Comparison of ENCODE assay signal across 8 cellular contexts in genomic region chr1:41921271-41921670, GRCh38. TPM values are rescaled to one million over a fixed set of nuclear protein-coding genes. Genes with fewer than 3 reads are reported as not detected.
DNase-seq lines count a peak whose midpoint lies in the region; ATAC-seq and TF ChIP-seq lines count a peak whose summit lies in the region.
"Not testable (repeated sequence)": the region's sequence is repeated elsewhere in the genome, so short reads cannot be mapped to it uniquely, and the experiment has no call there.
"Had no signal": no experiment of that assay in that cellular context is flagged by ENCODE, and none has a peak within 500 bp of the region (broad histone marks: within the 10 kb centered on the region; RNA-seq: fewer than 3 reads in every experiment).

No MANE protein-coding gene starts in this region.

- POLR2A ChIA-PET in CD4-positive, alpha-beta memory T cell (lab: Charles Lee; ENCODE audit: partially characterized antibody): interaction anchor here (9.3 kb wide), 1 partner anchor 30 kb away, joined by 221 read pairs; no protein-coding TSS in a partner anchor
- POLR2A ChIA-PET in HCT116 (lab: Charles Lee); PC-9 (lab: Charles Lee; ENCODE audit: unreplicated experiment): not testable (repeated sequence)

- H3K9ac ChIP-seq in HCT116 (ENCODE audit: low read length): not testable (repeated sequence)

- H3K27ac Mint-ChIP-seq in CD4-positive, alpha-beta memory T cell: peak overlapping the region; percentile 61 to 98 (median 97)
- peak overlapping the region; percentile 25 for H3K27ac Mint-ChIP-seq in activated CD8-positive, alpha-beta memory T cell treated with anti-CD3 and anti-CD28 coated beads, Interleukin-2, amount 10 ng/mL, durations not matched to agents 7 days and 5 days
- H3K27ac Mint-ChIP-seq in central memory CD8-positive, alpha-beta T cell (ENCODE audit: low read depth): peak overlapping the region; percentile 96
- peak overlapping the region; percentile 53 to 99 (median 94) for H3K27ac Mint-ChIP-seq in immature natural killer cell
- peak overlapping the region; percentile 87 to 94 for H3K27ac Mint-ChIP-seq in natural killer cell treated with Interleukin-12 subunit alpha and Interleukin-12 subunit beta and Interleukin-15 and Interleukin-18, amount 100 ng/mL, for 72 hours

- not testable (repeated sequence) for H3K9me3 ChIP-seq in CD4-positive, alpha-beta memory T cell (ENCODE audit: control insufficient read depth in 1 of 2, low read length in 2 of 2); HCT116 (ENCODE audit: control insufficient read depth in 1 of 2, insufficient read depth in 1 of 2, low read depth in 1 of 2, low read length in 2 of 2); PC-9 (ENCODE audit: insufficient read depth, low read depth)

- CTCF ChIA-PET in CD4-positive, alpha-beta memory T cell (lab: Charles Lee; ENCODE audit: partially characterized antibody); HCT116 (lab: Charles Lee); PC-9 (lab: Charles Lee): not testable (repeated sequence)
- CTCF ChIA-PET in activated CD8-positive, alpha-beta memory T cell treated with anti-CD3 and anti-CD28 coated beads, Interleukin-2, amount 10 ng/mL, durations not matched to agents 7 days and 5 days (lab: Charles Lee): interaction anchor here (0.9 to 8.2 kb wide), 4 partner anchors 28 to 110 kb away, joined by 3 to 107 read pairs (median 6); no protein-coding TSS in a partner anchor

- not testable (repeated sequence) for H3K27me3 ChIP-seq in CD4-positive, alpha-beta memory T cell (ENCODE audit: insufficient read depth, low read length); HCT116 (ENCODE audit: insufficient read depth, low read length); PC-9 (ENCODE audit: insufficient read depth, low read depth)

- DNase-seq in CD4-positive, alpha-beta memory T cell; HCT116 (ENCODE audit: low read depth, low spot score); PC-9; activated CD8-positive, alpha-beta memory T cell treated with anti-CD3 and anti-CD28 coated beads, Interleukin-2, amount 10 ng/mL, durations not matched to agents 7 days and 5 days; central memory CD8-positive, alpha-beta T cell (ENCODE audit: low spot score in 2 of 2); immature natural killer cell; natural killer cell treated with Interleukin-12 subunit alpha and Interleukin-12 subunit beta and Interleukin-15 and Interleukin-18, amount 100 ng/mL, for 72 hours (ENCODE audit: low spot score): not testable (repeated sequence)

- not testable (repeated sequence) for H3K9me3 Mint-ChIP-seq in CD4-positive, alpha-beta memory T cell; activated CD8-positive, alpha-beta memory T cell treated with anti-CD3 and anti-CD28 coated beads, Interleukin-2, amount 10 ng/mL, durations not matched to agents 7 days and 5 days (ENCODE audit: low read depth); central memory CD8-positive, alpha-beta T cell; immature natural killer cell; natural killer cell treated with Interleukin-12 subunit alpha and Interleukin-12 subunit beta and Interleukin-15 and Interleukin-18, amount 100 ng/mL, for 72 hours

- H3K4me2 ChIP-seq in HCT116 (ENCODE audit: low read length) (peak overlapping the region; percentile 63), PC-9 (peak overlapping the region; percentile 100)

- H3K36me3 Mint-ChIP-seq in CD4-positive, alpha-beta memory T cell; activated CD8-positive, alpha-beta memory T cell treated with anti-CD3 and anti-CD28 coated beads, Interleukin-2, amount 10 ng/mL, durations not matched to agents 7 days and 5 days; central memory CD8-positive, alpha-beta T cell (ENCODE audit: insufficient read depth); immature natural killer cell; natural killer cell treated with Interleukin-12 subunit alpha and Interleukin-12 subunit beta and Interleukin-15 and Interleukin-18, amount 100 ng/mL, for 72 hours: not testable (repeated sequence)

- H3F3A ChIP-seq in PC-9 (ENCODE audit: insufficient read depth, low read depth): peaks cover 32% of the 10 kb centered on the region

- H4K20me1 ChIP-seq in HCT116 (ENCODE audit: insufficient read depth); PC-9 (ENCODE audit: insufficient read depth): not testable (repeated sequence)

- RAD21 ChIA-PET in HCT116 (lab: Charles Lee; ENCODE audit: low non-redundant PET in 1 of 2, low total read pairs in 2 of 2, uncharacterized antibody in 2 of 2, unreplicated experiment in 2 of 2): not testable (repeated sequence)

- H2AFZ ChIP-seq in HCT116 (ENCODE audit: low read depth, low read length, poor library complexity, severe bottlenecking); PC-9: not testable (repeated sequence)

- not testable (repeated sequence) for BruUV-seq in HCT116 (replicated peaks; lab: Mats Ljungman, UMichigan); PC-9 (replicated peaks; lab: Mats Ljungman, UMichigan)

- ATAC-seq in HCT116; activated CD8-positive, alpha-beta memory T cell treated with anti-CD3 and anti-CD28 coated beads, Interleukin-2, amount 10 ng/mL, durations not matched to agents 7 days and 5 days; central memory CD8-positive, alpha-beta T cell (replicated peaks; ENCODE audit: extremely low read depth, poor library complexity, severe bottlenecking); natural killer cell treated with Interleukin-12 subunit alpha and Interleukin-12 subunit beta and Interleukin-15 and Interleukin-18, amount 100 ng/mL, for 72 hours: not testable (repeated sequence)

- H3K4me1 ChIP-seq in CD4-positive, alpha-beta memory T cell (ENCODE audit: insufficient read depth, low read length): peaks cover 42% of the 10 kb centered on the region
- H3K4me1 ChIP-seq in HCT116 (ENCODE audit: control insufficient read depth in 1 of 2, insufficient read depth in 2 of 2, low read length in 2 of 2) (peaks cover 27 to 50% of the 10 kb centered on the region in 2 experiments), PC-9 (replicated peaks; ENCODE audit: insufficient read depth) (peaks cover 43% of the 10 kb centered on the region)

- not testable (repeated sequence) for H3K27me3 Mint-ChIP-seq in CD4-positive, alpha-beta memory T cell; activated CD8-positive, alpha-beta memory T cell treated with anti-CD3 and anti-CD28 coated beads, Interleukin-2, amount 10 ng/mL, durations not matched to agents 7 days and 5 days; central memory CD8-positive, alpha-beta T cell; natural killer cell treated with Interleukin-12 subunit alpha and Interleukin-12 subunit beta and Interleukin-15 and Interleukin-18, amount 100 ng/mL, for 72 hours
- peaks cover 7 to 11% (median 8%) of the 10 kb centered on the region in 3 donors for H3K27me3 Mint-ChIP-seq in immature natural killer cell (ENCODE audit: low read depth in 3 of 3)

- intact Hi-C loops in CD4-positive, alpha-beta memory T cell (cut with micrococcal nuclease); HCT116 (cut with micrococcal nuclease): not testable (repeated sequence)
- intact Hi-C loops in PC-9 (cut with micrococcal nuclease; ENCODE audit: unreplicated experiment): loop anchor here (2.0 kb wide), 1 partner anchor 34 kb away; no protein-coding TSS in a partner anchor

- not testable (repeated sequence) for TF ChIP-seq CTCF in HCT116 (IDR thresholded peaks at IDR 0.05 in 2 of 3, conservative IDR thresholded peaks at IDR 0.05 in 1 of 3; ENCODE audit: borderline replicate concordance in 1 of 3, insufficient read depth in 1 of 3, low read depth in 2 of 3, low read length in 2 of 3); PC-9 (conservative IDR thresholded peaks at IDR 0.05)

- H3K79me2 ChIP-seq in HCT116 (ENCODE audit: insufficient read depth, low read length): not testable (repeated sequence)
- H3K79me2 ChIP-seq in PC-9 (ENCODE audit: low read depth): peaks cover 28% of the 10 kb centered on the region

- not testable (repeated sequence) for TF ChIP-seq POLR2A in HCT116 (IDR thresholded peaks at IDR 0.05; ENCODE audit: borderline replicate concordance, extremely low read depth, insufficient read depth, insufficient read length)

- not testable (repeated sequence) for H3K36me3 ChIP-seq in CD4-positive, alpha-beta memory T cell (ENCODE audit: insufficient read depth, low read length); HCT116 (ENCODE audit: control insufficient read depth in 1 of 2, insufficient read depth in 2 of 2, low read length in 2 of 2); PC-9 (ENCODE audit: low read depth)

- H3K4me3 Mint-ChIP-seq in CD4-positive, alpha-beta memory T cell; activated CD8-positive, alpha-beta memory T cell treated with anti-CD3 and anti-CD28 coated beads, Interleukin-2, amount 10 ng/mL, durations not matched to agents 7 days and 5 days; central memory CD8-positive, alpha-beta T cell; immature natural killer cell; natural killer cell treated with Interleukin-12 subunit alpha and Interleukin-12 subunit beta and Interleukin-15 and Interleukin-18, amount 100 ng/mL, for 72 hours: not testable (repeated sequence)

- H3K4me1 Mint-ChIP-seq in CD4-positive, alpha-beta memory T cell: peaks cover 37 to 51% (median 44%) of the 10 kb centered on the region in 4 donors
- peaks cover 44% of the 10 kb centered on the region for H3K4me1 Mint-ChIP-seq in activated CD8-positive, alpha-beta memory T cell treated with anti-CD3 and anti-CD28 coated beads, Interleukin-2, amount 10 ng/mL, durations not matched to agents 7 days and 5 days
- peaks cover 36% of the 10 kb centered on the region for H3K4me1 Mint-ChIP-seq in central memory CD8-positive, alpha-beta T cell
- peaks cover 49 to 59% of the 10 kb centered on the region in 2 donors for H3K4me1 Mint-ChIP-seq in immature natural killer cell
- peaks cover 45 to 51% of the 10 kb centered on the region in 2 donors for H3K4me1 Mint-ChIP-seq in natural killer cell treated with Interleukin-12 subunit alpha and Interleukin-12 subunit beta and Interleukin-15 and Interleukin-18, amount 100 ng/mL, for 72 hours (ENCODE audit: low read depth in 2 of 2)

- TF ChIP-seq RAD21 in HCT116 (IDR thresholded peaks at IDR 0.05; ENCODE audit: low read depth): not testable (repeated sequence)

- H3K9me2 ChIP-seq in HCT116 (ENCODE audit: insufficient read depth); PC-9 (ENCODE audit: insufficient read depth): not testable (repeated sequence)

- H3K4me3 ChIP-seq in CD4-positive, alpha-beta memory T cell (ENCODE audit: low read length in 2 of 2); HCT116 (replicated peaks in 1 of 2; ENCODE audit: low read depth in 1 of 2, low read length in 2 of 2); PC-9: not testable (repeated sequence)

- not testable (repeated sequence) for H3K27ac ChIP-seq in CD4-positive, alpha-beta memory T cell (ENCODE audit: low read depth, low read length); HCT116 (ENCODE audit: low read depth, low read length)
- peak overlapping the region; percentile 75 for H3K27ac ChIP-seq in PC-9

RNA-seq across cellular contexts. Expression of gene HIVEP3, which starts 2.5 kb away (rescaled TPM):
- 10 to 100 TPM; 10.5 to 11.1 TPM for total RNA-seq in CD4-positive, alpha-beta memory T cell
- 10 to 100 TPM in 1 of 2 donors, 1 to 10 TPM in 1; 8.2 to 12.8 TPM for polyA plus RNA-seq in CD4-positive, alpha-beta memory T cell
- total RNA-seq in HCT116 (2021; ENCODE audit: unreplicated experiment) (7.1 TPM), PC-9 (2021) (8.1 and 11.0 TPM in 2 replicates)
- polyA plus RNA-seq in HCT116 (2012): 4.2 and 6.0 TPM in 2 replicates
- total RNA-seq in activated CD8-positive, alpha-beta memory T cell treated with anti-CD3 and anti-CD28 coated beads, Interleukin-2, amount 10 ng/mL, durations not matched to agents 7 days and 5 days: 10 to 100 TPM; 15.1 to 18.1 TPM
- polyA plus RNA-seq in immature natural killer cell: 10 to 100 TPM in 2 of 3 donors, 1 to 10 TPM in 1; 9.8 to 24.1 (median 15.5) TPM
- total RNA-seq in natural killer cell treated with Interleukin-12 subunit alpha and Interleukin-12 subunit beta and Interleukin-15 and Interleukin-18, amount 100 ng/mL, for 72 hours: 10 to 100 TPM; 17.9 to 32.0 TPM
- total RNA-seq: G401 had no signal

Comparison
In these comparisons a context has a peak if more than half of its experiments do, and no peak if none do; other contexts are left out.
1. H3K27ac Mint-ChIP-seq: peak in every context shown above with its lines; median percentile 97 in CD4-positive, alpha-beta memory T cell; 96 in central memory CD8-positive, alpha-beta T cell; 94 in immature natural killer cell; 90 in natural killer cell treated with Interleukin-12 subunit alpha and Interleukin-12 subunit beta and Interleukin-15 and Interleukin-18, amount 100 ng/mL, for 72 hours; 25 in activated CD8-positive, alpha-beta memory T cell treated with anti-CD3 and anti-CD28 coated beads, Interleukin-2, amount 10 ng/mL, durations not matched to agents 7 days and 5 days.